Comparison of ENCODE assay signal across 30 cellular contexts in genomic region chr4:186767794-186768193, GRCh38. TPM values are rescaled to one million over a fixed set of nuclear protein-coding genes. Genes with fewer than 3 reads are reported as not detected.
"Had no signal": no experiment of that assay in that cellular context is flagged by ENCODE, and none has a peak within 500 bp of the region (broad histone marks: within the 10 kb centered on the region; RNA-seq: fewer than 3 reads in every experiment).

No MANE protein-coding gene starts in this region.

- H3K27ac Mint-ChIP-seq: naive thymus-derived CD8-positive, alpha-beta T cell; nephron; neural progenitor cell; progenitor cell of endocrine pancreas; stimulated activated memory B cell treated with anti-CD40 and anti-IgM and Interleukin-4, amounts not matched to agents 10 μg/mL and 1 μg/mL and 100 μg/mL, for 72 hours; stimulated activated naive CD8-positive, alpha-beta T cell treated with anti-CD3 and anti-CD28 coated beads, Interleukin-15, amount 100 ng/mL, for 72 hours; type B pancreatic cell had no signal

- H3K4me1 ChIP-seq: parathyroid adenoma, psoas muscle, sigmoid colon, testis, upper lobe of right lung, uterus had no signal

- H3K9me3 Mint-ChIP-seq: type B pancreatic cell had no signal

- DNase-seq: naive thymus-derived CD8-positive, alpha-beta T cell; occipital lobe; ovary; posterior cingulate gyrus; psoas muscle; right cardiac atrium; right lobe of liver; sigmoid colon; small intestine; stimulated activated CD4-positive, alpha-beta T cell treated with anti-CD3 and anti-CD28 coated beads, Interleukin-15, amount 100 ng/mL, for 24 hours; stimulated activated CD4-positive, alpha-beta T cell treated with anti-CD3 and anti-CD28 coated beads, Interleukin-2, amount 100 ng/mL, for 24 hours; stimulated activated CD4-positive, alpha-beta T cell treated with anti-CD3 and anti-CD28 coated beads, Interleukin-4, amount 100 ng/mL, for 1 hour; stimulated activated CD4-positive, alpha-beta T cell treated with anti-CD3 and anti-CD28 coated beads, Interleukin-4, amount 100 ng/mL, for 4 hours; stimulated activated CD8-positive, alpha-beta memory T cell treated with anti-CD3 and anti-CD28 coated beads, Interleukin-4, amount 100 ng/mL, for 48 hours; stimulated activated naive CD4-positive, alpha-beta T cell; stimulated activated naive CD8-positive, alpha-beta T cell treated with anti-CD3 and anti-CD28 coated beads, Interleukin-15, amount 100 ng/mL, for 72 hours; stimulated activated naive CD8-positive, alpha-beta T cell treated with anti-CD3 and anti-CD28 coated beads, Interleukin-15, Interleukin-2, amounts not matched to agents 100 U/mL and 50 U/mL, for 24 hours; substantia nigra; testis; tibial artery; transverse colon; upper lobe of right lung; uterus had no signal

- H3K27me3 ChIP-seq: neural progenitor cell, ovary, right lobe of liver, sigmoid colon, suprapubic skin, testis, tibial artery, transverse colon, upper lobe of right lung, uterus had no signal

- H3K27me3 Mint-ChIP-seq: stimulated activated memory B cell treated with anti-CD40 and anti-IgM and Interleukin-4, amounts not matched to agents 10 μg/mL and 1 μg/mL and 100 μg/mL, for 72 hours; stimulated activated naive CD8-positive, alpha-beta T cell treated with anti-CD3 and anti-CD28 coated beads, Interleukin-15, amount 100 ng/mL, for 72 hours; type B pancreatic cell had no signal

- H3K4me2 ChIP-seq: neural progenitor cell had no signal

- H3K4me3 ChIP-seq: neural progenitor cell, ovary, psoas muscle, right lobe of liver, sigmoid colon, suprapubic skin, testis, tibial artery, transverse colon, upper lobe of right lung, uterus had no signal

- H3K36me3 Mint-ChIP-seq: neural progenitor cell; stimulated activated memory B cell treated with anti-CD40 and anti-IgM and Interleukin-4, amounts not matched to agents 10 μg/mL and 1 μg/mL and 100 μg/mL, for 72 hours had no signal

- H2AFZ ChIP-seq: neural progenitor cell, parathyroid adenoma had no signal

- H3K4me3 Mint-ChIP-seq: naive thymus-derived CD8-positive, alpha-beta T cell; nephron; neural progenitor cell; stimulated activated memory B cell treated with anti-CD40 and anti-IgM and Interleukin-4, amounts not matched to agents 10 μg/mL and 1 μg/mL and 100 μg/mL, for 72 hours; stimulated activated naive CD8-positive, alpha-beta T cell treated with anti-CD3 and anti-CD28 coated beads, Interleukin-15, amount 100 ng/mL, for 72 hours; type B pancreatic cell had no signal

- H3K27ac ChIP-seq: neural progenitor cell, ovary, parathyroid adenoma, psoas muscle, right lobe of liver, sigmoid colon, suprapubic skin, testis, tibial artery, transverse colon, upper lobe of right lung, uterus had no signal

- H3K9ac ChIP-seq: neural progenitor cell, parathyroid adenoma had no signal

- H3K4me1 Mint-ChIP-seq: naive thymus-derived CD8-positive, alpha-beta T cell; stimulated activated memory B cell treated with anti-CD40 and anti-IgM and Interleukin-4, amounts not matched to agents 10 μg/mL and 1 μg/mL and 100 μg/mL, for 72 hours; stimulated activated naive CD8-positive, alpha-beta T cell treated with anti-CD3 and anti-CD28 coated beads, Interleukin-15, amount 100 ng/mL, for 72 hours had no signal

- H3K36me3 ChIP-seq: neural progenitor cell, ovary, right lobe of liver, sigmoid colon, suprapubic skin, tibial artery, transverse colon, upper lobe of right lung, uterus had no signal

- H3K9me3 ChIP-seq: ovary, psoas muscle, right lobe of liver, sigmoid colon, suprapubic skin, testis, tibial artery, transverse colon, upper lobe of right lung, uterus had no signal

- ATAC-seq: naive thymus-derived CD8-positive, alpha-beta T cell; psoas muscle; right cardiac atrium; right lobe of liver; stimulated activated memory B cell treated with anti-CD40 and anti-IgM and Interleukin-4, amounts not matched to agents 10 μg/mL and 1 μg/mL and 100 μg/mL, for 72 hours; stimulated activated naive CD8-positive, alpha-beta T cell treated with anti-CD3 and anti-CD28 coated beads, Interleukin-15, amount 100 ng/mL, for 72 hours; stimulated activated naive CD8-positive, alpha-beta T cell treated with anti-CD3 and anti-CD28 coated beads, Interleukin-15, Interleukin-2, amounts not matched to agents 100 U/mL and 50 U/mL, for 24 hours; upper lobe of right lung had no signal

RNA-seq across cellular contexts. Expression of gene FAT1, which starts 44.1 kb away (rescaled TPM):
- total RNA-seq: naive thymus-derived CD8-positive, alpha-beta T cell had no signal
- polyA plus RNA-seq: naive thymus-derived CD8-positive, alpha-beta T cell had no signal
